In genomic region chr5:106241409-106241808, GRCh38 we compare ENCODE assay signal across 21 cellular contexts.
DNase-seq lines count a peak whose midpoint lies in the region; TF ChIP-seq lines count a peak whose summit lies in the region.
"Had no signal": no experiment of that assay in that cellular context is flagged by ENCODE, and none has a peak within 500 bp of the region (broad histone marks: within the 10 kb centered on the region; RNA-seq: fewer than 3 reads in every experiment).

No MANE protein-coding gene starts in this region.

- H3K27ac ChIP-seq in hepatocyte (no peak overlapping the region), spleen (no peak overlapping the region)
- H3K27ac ChIP-seq: gastrocnemius medialis, WERI-Rb-1 had no signal

- TF ChIP-seq POLR2A in spleen (IDR thresholded peaks at IDR 0.05) = no peak

- intact Hi-C loops in spleen (cut with DNase I; ENCODE audit: low total_unique reads) = no loop called here

- H3K9me3 ChIP-seq in hepatocyte (ENCODE audit: low read depth) (no peaks in the 10 kb centered on the region), spleen (peaks cover 0 to 8% (median 0%) of the 10 kb centered on the region in 8 donors)
- H3K9me3 ChIP-seq: Caco-2, gastrocnemius medialis had no signal

- H4K20me1 ChIP-seq in hepatocyte (ENCODE audit: insufficient read depth, poor library complexity, severe bottlenecking) = no peaks in the 10 kb centered on the region

- DNase-seq in COLO829 (ENCODE audit: low spot score) = peak; percentile 1
- DNase-seq in HuH-7.5 (ENCODE audit: low spot score) = peak; percentile 9
- peak; percentile 3 for DNase-seq in astrocyte of the hippocampus (ENCODE audit: low read depth, low spot score)
- DNase-seq in hepatocyte (ENCODE audit: low spot score) = peak; percentile 6
- no peak for DNase-seq in spleen
- no peak for DNase-seq in DMS 273 treated with DMSO at 0.1 percent for 48 hours (lab: John Stamatoyannopoulos, UW)
- DNase-seq in KBM-7 = no peak
- DNase-seq: activated CD4-positive, alpha-beta T cell treated with anti-CD3 and anti-CD28 coated beads, Interleukin-2, amount 10 ng/mL, durations not matched to agents 24 days and 14 days; activated gamma-delta T cell treated with Interleukin-2 at 50 U/mL for 16 hours; activated T-cell treated with anti-CD3 and anti-CD28 coated beads, Interleukin-2, amount 50 U/mL, for 4 hours; effector CD8-positive, alpha-beta T cell; gastrocnemius medialis; NCI-H1092; NCI-H2029; NCI-H345; NCI-H82; stimulated activated CD4-positive, alpha-beta T cell treated with anti-CD3 and anti-CD28 coated beads, Interleukin-4, amount 100 ng/mL, for 24 hours; substantia nigra; T1000; WERI-Rb-1 had no signal

- H2AFZ ChIP-seq in hepatocyte = no peak overlapping the region

- no peaks in the 10 kb centered on the region for H3K9me2 ChIP-seq in hepatocyte (replicated peaks; ENCODE audit: insufficient read depth)

- in situ Hi-C loops in KBM-7 (cut with MboI; ENCODE audit: low pct_unique_long_range_greater_than_20kb, low sequenced_read_pairs) = no loop called here

- no peaks in the 10 kb centered on the region for H3K36me3 ChIP-seq in hepatocyte (replicated peaks; ENCODE audit: insufficient read depth, low read depth)
- no peaks in the 10 kb centered on the region for H3K36me3 ChIP-seq in spleen
- H3K36me3 ChIP-seq: gastrocnemius medialis, WERI-Rb-1 had no signal

- H3K79me2 ChIP-seq in hepatocyte = no peaks in the 10 kb centered on the region

- no peak overlapping the region for H3K4me3 ChIP-seq in hepatocyte
- H3K4me3 ChIP-seq in spleen = no peak overlapping the region
- H3K4me3 ChIP-seq: gastrocnemius medialis had no signal

- H3K4me2 ChIP-seq in hepatocyte = no peak overlapping the region

- no peak for TF ChIP-seq CTCF in hepatocyte (IDR thresholded peaks at IDR 0.05; ENCODE audit: poor library complexity)
- no peak for TF ChIP-seq CTCF in spleen (IDR thresholded peaks at IDR 0.05 in 8 of 11, conservative IDR thresholded peaks at IDR 0.05 in 3 of 11)

- H3K4me1 ChIP-seq in hepatocyte (ENCODE audit: insufficient read depth) (no peaks in the 10 kb centered on the region), spleen (no peaks in the 10 kb centered on the region)
- H3K4me1 ChIP-seq: gastrocnemius medialis had no signal

- H3K27me3 ChIP-seq in hepatocyte (no peaks in the 10 kb centered on the region), spleen (replicated peaks in 1 of 7) (no peaks in the 10 kb centered on the region)
- H3K27me3 ChIP-seq: gastrocnemius medialis had no signal

Comparison
In these comparisons a context has a peak if more than half of its experiments do, and no peak if none do; other contexts are left out.
1. DNase-seq: peak in COLO829 (single experiment), HuH-7.5 (single experiment), astrocyte of the hippocampus (single experiment) and hepatocyte (single experiment); none in spleen (single experiment), DMS 273 treated with DMSO at 0.1 percent for 48 hours (single experiment) and KBM-7 (single experiment).